In genomic region chr11:48150213-48150612, GRCh38 we compare ENCODE assay signal across 24 cellular contexts.
A peak's percentile ranks its signal among the peaks of the same experiment; 100 is the strongest.
DNase-seq lines count a peak whose midpoint lies in the region; ATAC-seq and TF ChIP-seq lines count a peak whose summit lies in the region.
"Had no signal": no experiment of that assay in that cellular context is flagged by ENCODE, and none has a peak within 500 bp of the region (broad histone marks: within the 10 kb centered on the region; RNA-seq: fewer than 3 reads in every experiment).

No MANE protein-coding gene starts in this region.

- H3K36me3 ChIP-seq in PC-3 (ENCODE audit: low read depth, low read length), result peaks cover 37% of the 10 kb centered on the region
- peaks cover 4% of the 10 kb centered on the region for H3K36me3 ChIP-seq in colonic mucosa
- H3K36me3 ChIP-seq in SJCRH30, result no peaks in the 10 kb centered on the region

- H3K9me2 ChIP-seq in PC-3 (replicated peaks; ENCODE audit: low read length), result no peaks in the 10 kb centered on the region

- no TSS peak for BruUV-seq in PC-3 (replicated peaks; lab: Mats Ljungman, UMichigan)

- H3F3A ChIP-seq in PC-3 (ENCODE audit: low read length, unreplicated experiment), result no peaks in the 10 kb centered on the region

- peaks cover 4% of the 10 kb centered on the region; the same call in 1 of the 2 replicates for H3K9me3 ChIP-seq in PC-3 (ENCODE audit: low read length)
- H3K9me3 ChIP-seq in colonic mucosa, result no peaks in the 10 kb centered on the region
- 0 out of 2 replicates have a peak, but pooled peaks cover 4% of the 10 kb centered on the region for H3K9me3 ChIP-seq in SJCRH30 (replicated peaks)
- H3K9me3 ChIP-seq: gastrocnemius medialis had no signal

- peaks cover 23% of the 10 kb centered on the region for H3K4me1 ChIP-seq in PC-3 (ENCODE audit: insufficient read depth, low read length)
- H3K4me1 ChIP-seq in colonic mucosa, result no peaks in the 10 kb centered on the region
- no peaks in the 10 kb centered on the region for H3K4me1 ChIP-seq in SJCRH30
- H3K4me1 ChIP-seq: BLaER1 treated with 17β-estradiol and CSF1 and Interleukin-3, amounts not matched to agents 10 nM and 100 nM; gastrocnemius medialis; parathyroid adenoma had no signal

- CTCF ChIA-PET in PC-3 (lab: Charles Lee) (no interaction called here), GM10248 (lab: Yijun Ruan, JAX) (interaction anchor here (1.0 kb wide), 1 partner anchor 15 kb away, joined by 3 read pairs; no protein-coding TSS in a partner anchor)

- TF ChIP-seq CTCF in PC-3 (conservative IDR thresholded peaks at IDR 0.05; ENCODE audit: low read depth, low read length) (no peak), colonic mucosa (IDR thresholded peaks at IDR 0.05) (no peak), GM10248 (IDR thresholded peaks at IDR 0.05; ENCODE audit: control extremely low read depth, extremely low read depth, low read depth, missing control alignments) (no peak)

- H3K9ac ChIP-seq in PC-3 (ENCODE audit: low read length), result no peak overlapping the region
- H3K9ac ChIP-seq in colonic mucosa (ENCODE audit: low read depth in 2 of 2, low read length in 2 of 2), result no peak overlapping the region
- H3K9ac ChIP-seq: BLaER1 treated with 17β-estradiol and CSF1 and Interleukin-3, amounts not matched to agents 10 nM and 100 nM; parathyroid adenoma had no signal

- H3K27ac ChIP-seq in PC-3 (ENCODE audit: low read length) (peak overlapping the region; percentile 30), colonic mucosa (no peak overlapping the region), SJCRH30 (no peak overlapping the region)
- H3K27ac ChIP-seq: BLaER1 treated with 17β-estradiol and CSF1 and Interleukin-3, amounts not matched to agents 10 nM and 100 nM; gastrocnemius medialis; parathyroid adenoma; SK-N-MC had no signal

- H3K4me3 ChIP-seq in PC-3 (ENCODE audit: low read length) (no peak overlapping the region), colonic mucosa (no peak overlapping the region), SJCRH30 (no peak overlapping the region)
- H3K4me3 ChIP-seq: gastrocnemius medialis, SK-N-MC had no signal

- H2AFZ ChIP-seq in PC-3 (ENCODE audit: low read length), result no peak overlapping the region
- H2AFZ ChIP-seq: parathyroid adenoma had no signal

- H3K27me3 ChIP-seq in PC-3 (ENCODE audit: low read length), result no peaks in the 10 kb centered on the region
- no peaks in the 10 kb centered on the region for H3K27me3 ChIP-seq in colonic mucosa
- H3K27me3 ChIP-seq in SJCRH30, result peaks cover 3% of the 10 kb centered on the region; the same call in 1 of the 2 replicates
- H3K27me3 ChIP-seq: BLaER1 treated with 17β-estradiol and CSF1 and Interleukin-3, amounts not matched to agents 10 nM and 100 nM; gastrocnemius medialis had no signal

- H3K4me2 ChIP-seq in PC-3 (ENCODE audit: low read length), result no peak overlapping the region
- H3K4me2 ChIP-seq: BLaER1 treated with 17β-estradiol and CSF1 and Interleukin-3, amounts not matched to agents 10 nM and 100 nM had no signal

- peak; percentile 76 for ATAC-seq in PC-3
- ATAC-seq: gastrocnemius medialis; naive thymus-derived CD4-positive, alpha-beta T cell; stimulated activated memory B cell treated with anti-CD40 and anti-IgM and Interleukin-4, amounts not matched to agents 10 μg/mL and 1 μg/mL and 100 μg/mL, for 72 hours; WTC11 had no signal

- H3K79me2 ChIP-seq in PC-3 (ENCODE audit: low read length), result no peaks in the 10 kb centered on the region
- H3K79me2 ChIP-seq: parathyroid adenoma had no signal

- H4K20me1 ChIP-seq in PC-3 (ENCODE audit: low read length), result no peaks in the 10 kb centered on the region

- POLR2A ChIA-PET in PC-3 (lab: Charles Lee; ENCODE audit: unreplicated experiment), result no interaction called here
- POLR2A ChIA-PET in GM10248 (lab: Yijun Ruan, JAX), result no interaction called here

- peak; percentile 19 for DNase-seq in A172 (ENCODE audit: low spot score)
- peak; percentile 79 for DNase-seq in PC-3
- DNase-seq in colonic mucosa, result peak; percentile 74
- peak; percentile 80 for DNase-seq in glomerular endothelial cell (ENCODE audit: extremely low read depth, low read depth, low spot score)
- DNase-seq in NCI-H82 treated with DMSO at 0.1 percent for 48 hours (lab: John Stamatoyannopoulos, UW; ENCODE audit: unreplicated experiment), result no peak
- no peak for DNase-seq in inferior parietal cortex (ENCODE audit: extremely low spot score)
- no peak for DNase-seq in SJCRH30
- no peak for DNase-seq in GM10248 (ENCODE audit: extremely low spot score)
- DNase-seq: activated CD4-positive, alpha-beta T cell treated with anti-CD3 and anti-CD28 coated beads, Interleukin-2, amount 50 U/mL, for 48 hours; activated naive CD4-positive, alpha-beta T cell; anterior cingulate cortex; Calu3; gastrocnemius medialis; kidney glomerular epithelial cell; mesendoderm; naive thymus-derived CD4-positive, alpha-beta T cell; NCI-H1930; NCI-H345; stimulated activated CD4-positive, alpha-beta T cell treated with anti-CD3 and anti-CD28 coated beads, Interleukin-1b, Interleukin-23, amount 100 ng/mL, for 48 hours had no signal

- intact Hi-C loops in PC-3 (cut with micrococcal nuclease) (no loop called here), colonic mucosa (cut with DNase I) (no loop called here)

Comparison
In these comparisons a context has a peak if more than half of its experiments do, and no peak if none do; other contexts are left out.
1. DNase-seq: peak in A172 (single experiment), PC-3 (single experiment), colonic mucosa (single experiment) and glomerular endothelial cell (single experiment); none in NCI-H82 treated with DMSO at 0.1 percent for 48 hours (single experiment), inferior parietal cortex (single experiment), SJCRH30 (0 of 2) and GM10248 (single experiment).